ENCODE assay signal across 30 cellular contexts in the genomic region with DNA sequence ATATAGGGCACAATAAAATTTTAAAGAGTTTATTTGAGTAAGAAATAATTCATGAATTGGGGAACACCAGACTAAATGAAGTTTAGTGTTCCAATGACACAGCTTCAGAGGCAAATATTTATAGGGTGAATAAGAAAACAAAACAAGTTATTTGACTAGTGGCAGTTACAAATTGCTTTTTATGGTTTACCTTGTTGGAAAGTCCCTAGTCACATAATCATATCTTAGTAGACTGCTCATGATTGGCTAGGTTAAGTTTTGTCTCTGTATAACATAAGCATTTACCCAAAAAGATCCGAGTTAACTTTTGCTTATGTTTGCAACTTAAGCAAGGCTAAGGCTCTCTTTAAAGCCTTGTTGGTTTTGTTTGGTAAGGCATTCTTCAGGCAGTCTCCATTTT.
"Had no signal": no experiment of that assay in that cellular context is flagged by ENCODE, and none has a peak within 500 bp of the region (broad histone marks: within the 10 kb centered on the region; RNA-seq: fewer than 3 reads in every experiment).

No MANE protein-coding gene starts in this region.

- ATAC-seq: foreskin keratinocyte; heart right ventricle; left ventricle myocardium superior; lower lobe of right lung; natural killer cell; pancreas; right lobe of liver; stimulated activated naive B cell treated with anti-CD40 and anti-IgM and Interleukin-4, amounts not matched to agents 10 μg/mL and 1 μg/mL and 100 μg/mL, for 72 hours had no signal

- H3K36me3 Mint-ChIP-seq: immature natural killer cell; natural killer cell; stimulated activated naive B cell treated with anti-CD40 and anti-IgM and Interleukin-4, amounts not matched to agents 10 μg/mL and 1 μg/mL and 100 μg/mL, for 72 hours had no signal

- H3K36me3 ChIP-seq: colonic mucosa, esophagus muscularis mucosa, heart right ventricle, lower lobe of right lung, neutrophil, pancreas, right lobe of liver, thoracic aorta, tibial nerve, upper lobe of left lung had no signal

- H3K27me3 Mint-ChIP-seq: dendritic cell treated with granulocyte-macrophage colony-stimulating factor and Interleukin-4, amounts not matched to agents 40 ng/mL and 50 ng/mL, for 4 days; progenitor cell of endocrine pancreas; stimulated activated naive B cell treated with anti-CD40 and anti-IgM and Interleukin-4, amounts not matched to agents 10 μg/mL and 1 μg/mL and 100 μg/mL, for 72 hours; stimulated activated naive CD8-positive, alpha-beta T cell treated with anti-CD3 and anti-CD28 coated beads, Interleukin-15, Interleukin-2, amounts not matched to agents 100 ng/mL and 50 ng/mL, for 24 hours had no signal

- H3K4me1 ChIP-seq: colonic mucosa, esophagus muscularis mucosa, foreskin keratinocyte, heart right ventricle, lower lobe of right lung, pancreas, right lobe of liver, tibial nerve, upper lobe of left lung had no signal

- H3K4me1 Mint-ChIP-seq: immature natural killer cell; natural killer cell; stimulated activated naive B cell treated with anti-CD40 and anti-IgM and Interleukin-4, amounts not matched to agents 10 μg/mL and 1 μg/mL and 100 μg/mL, for 72 hours had no signal

- FAIRE-seq: endothelial cell of umbilical vein, pancreas, small intestine, urothelium cell line had no signal

- H3K4me3 ChIP-seq: colonic mucosa, esophagus muscularis mucosa, heart right ventricle, lower lobe of right lung, pancreas, right lobe of liver, thoracic aorta, tibial nerve, upper lobe of left lung had no signal

- H3K4me3 Mint-ChIP-seq: dendritic cell treated with granulocyte-macrophage colony-stimulating factor and Interleukin-4, amounts not matched to agents 40 ng/mL and 50 ng/mL, for 4 days; endodermal cell; immature natural killer cell; natural killer cell; neural crest cell; stimulated activated naive B cell treated with anti-CD40 and anti-IgM and Interleukin-4, amounts not matched to agents 10 μg/mL and 1 μg/mL and 100 μg/mL, for 72 hours; stimulated activated naive CD8-positive, alpha-beta T cell treated with anti-CD3 and anti-CD28 coated beads, Interleukin-15, Interleukin-2, amounts not matched to agents 100 ng/mL and 50 ng/mL, for 24 hours had no signal

- H3K9me3 Mint-ChIP-seq: dendritic cell treated with granulocyte-macrophage colony-stimulating factor and Interleukin-4, amounts not matched to agents 40 ng/mL and 50 ng/mL, for 4 days; endodermal cell; neural crest cell; stimulated activated naive B cell treated with anti-CD40 and anti-IgM and Interleukin-4, amounts not matched to agents 10 μg/mL and 1 μg/mL and 100 μg/mL, for 72 hours; stimulated activated naive CD8-positive, alpha-beta T cell treated with anti-CD3 and anti-CD28 coated beads, Interleukin-15, Interleukin-2, amounts not matched to agents 100 ng/mL and 50 ng/mL, for 24 hours had no signal

- H3K9me3 ChIP-seq: colonic mucosa, esophagus muscularis mucosa, heart right ventricle, lower lobe of right lung, neutrophil, pancreas, right lobe of liver, thoracic aorta, tibial nerve, upper lobe of left lung had no signal

- H3K27me3 ChIP-seq: colonic mucosa, foreskin keratinocyte, heart right ventricle, neutrophil, pancreas, right lobe of liver, tibial nerve, upper lobe of left lung had no signal

- H3K27ac ChIP-seq: colonic mucosa, esophagus muscularis mucosa, foreskin keratinocyte, heart right ventricle, lower lobe of right lung, neutrophil, pancreas, right lobe of liver, thoracic aorta, tibial nerve, upper lobe of left lung had no signal

- DNase-seq: colonic mucosa; effector CD8-positive, alpha-beta T cell; endodermal cell; foreskin keratinocyte; glutamatergic neuron; heart right ventricle; hypothalamus; immature natural killer cell; islet precursor cell; kidney glomerular epithelial cell; left ventricle myocardium superior; lower lobe of right lung; natural killer cell; pancreas; right lobe of liver; small intestine; stimulated activated CD4-positive, alpha-beta T cell treated with anti-CD3 and anti-CD28 coated beads, Interleukin-15, amount 100 ng/mL, for 24 hours; stimulated activated CD4-positive, alpha-beta T cell treated with anti-CD3 and anti-CD28 coated beads, Interleukin-2, amount 100 ng/mL, for 48 hours; stimulated activated naive B cell treated with anti-CD40 and anti-IgM and Interleukin-4, amounts not matched to agents 10 μg/mL and 1 μg/mL and 100 μg/mL, for 72 hours; upper lobe of left lung had no signal

- H3K27ac Mint-ChIP-seq: dendritic cell treated with granulocyte-macrophage colony-stimulating factor and Interleukin-4, amounts not matched to agents 40 ng/mL and 50 ng/mL, for 4 days; endodermal cell; immature natural killer cell; natural killer cell; progenitor cell of endocrine pancreas; stimulated activated naive B cell treated with anti-CD40 and anti-IgM and Interleukin-4, amounts not matched to agents 10 μg/mL and 1 μg/mL and 100 μg/mL, for 72 hours; stimulated activated naive CD8-positive, alpha-beta T cell treated with anti-CD3 and anti-CD28 coated beads, Interleukin-15, Interleukin-2, amounts not matched to agents 100 ng/mL and 50 ng/mL, for 24 hours had no signal
